Comparison of ENCODE assay signal across 1 cellular context in the genomic region with DNA sequence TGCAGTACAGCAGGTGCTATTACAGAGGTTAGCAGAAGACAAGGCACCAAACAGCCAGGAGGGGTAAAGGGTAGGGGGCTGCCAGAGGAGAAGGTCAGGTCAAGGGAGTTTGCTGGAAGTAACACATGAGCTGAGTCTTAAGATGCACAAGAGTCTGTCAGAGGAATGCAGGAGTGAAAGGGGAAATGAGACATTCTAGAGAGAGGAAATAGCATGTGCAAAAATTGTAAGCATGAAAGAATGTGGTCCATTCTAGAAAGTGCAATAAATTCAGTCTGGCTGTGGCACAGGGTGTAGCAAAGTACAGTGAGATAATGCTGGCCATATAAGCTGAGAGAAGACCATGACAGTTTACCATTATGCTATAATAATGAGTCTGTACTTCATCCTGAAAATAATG.
TF ChIP-seq lines count a peak whose summit lies in the region.

No MANE protein-coding gene starts in this region.

TF ChIP-seq in IMR-90, 13 proteins besides CTCF, POLR2A, EP300 and RAD21:
- TF ChIP-seq, protein P1, sequence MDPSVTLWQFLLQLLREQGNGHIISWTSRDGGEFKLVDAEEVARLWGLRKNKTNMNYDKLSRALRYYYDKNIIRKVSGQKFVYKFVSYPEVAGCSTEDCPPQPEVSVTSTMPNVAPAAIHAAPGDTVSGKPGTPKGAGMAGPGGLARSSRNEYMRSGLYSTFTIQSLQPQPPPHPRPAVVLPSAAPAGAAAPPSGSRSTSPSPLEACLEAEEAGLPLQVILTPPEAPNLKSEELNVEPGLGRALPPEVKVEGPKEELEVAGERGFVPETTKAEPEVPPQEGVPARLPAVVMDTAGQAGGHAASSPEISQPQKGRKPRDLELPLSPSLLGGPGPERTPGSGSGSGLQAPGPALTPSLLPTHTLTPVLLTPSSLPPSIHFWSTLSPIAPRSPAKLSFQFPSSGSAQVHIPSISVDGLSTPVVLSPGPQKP (IDR thresholded peaks at IDR 0.05; ENCODE audit: borderline replicate concordance, low read depth, low read length) = no peak
- no peak for TF ChIP-seq MXI1 (IDR thresholded peaks at IDR 0.05; ENCODE audit: borderline replicate concordance, low read depth, low read length)
- no peak for TF ChIP-seq CEBPB (IDR thresholded peaks at IDR 0.05; ENCODE audit: low read depth, low read length)
- no peak for TF ChIP-seq NFE2L2 (IDR thresholded peaks at IDR 0.05; ENCODE audit: low read depth, low read length)
TF ChIP-seq in IMR-90: peak in this region for 0.
